ENCODE assay signal across 1 cellular context in the genomic region with DNA sequence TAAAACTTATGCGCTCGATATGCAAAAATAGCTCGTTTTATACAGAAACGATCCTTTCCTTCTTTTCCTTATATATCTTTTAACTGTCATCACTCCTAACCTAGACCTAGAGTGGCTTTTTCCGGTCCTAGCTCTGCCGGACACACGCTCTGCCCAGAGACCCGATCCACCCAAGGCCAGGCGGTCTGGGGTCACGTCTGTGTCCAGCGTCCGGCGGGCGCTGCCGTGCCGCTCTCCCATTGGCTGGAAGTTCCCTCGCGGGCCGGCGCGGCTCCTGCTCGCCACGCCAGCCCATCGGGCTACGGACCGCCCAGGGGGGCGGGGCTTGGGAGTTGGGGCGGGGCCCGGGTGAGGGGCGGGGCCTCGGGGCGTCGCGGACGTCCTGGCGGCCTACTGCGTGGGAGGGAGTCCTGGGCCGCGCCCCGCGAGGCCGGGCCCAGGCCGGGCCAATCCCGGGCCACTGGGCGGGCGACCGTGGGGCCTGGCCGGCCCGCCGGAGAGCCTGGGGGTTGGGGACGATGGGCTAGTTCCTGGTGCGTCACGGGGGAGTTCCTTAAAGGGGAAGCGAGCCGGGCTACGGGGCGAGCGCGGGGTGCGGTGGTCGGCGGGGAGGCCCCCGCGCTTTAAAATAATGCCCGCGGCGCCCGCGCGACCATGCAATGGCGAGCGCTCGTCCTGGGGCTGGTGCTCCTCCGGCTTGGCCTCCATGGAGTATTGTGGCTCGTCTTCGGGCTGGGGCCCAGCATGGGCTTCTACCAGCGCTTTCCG.
TF ChIP-seq lines count a peak whose summit lies in the region.

EDEM1 (plus strand) TSS at position 556 of the 768 bp plus-strand sequence; CDS start at position 655, 99 bp downstream.

TF ChIP-seq in K562, 482 proteins besides CTCF, POLR2A, EP300 and RAD21 (continued from another document and continues in another):
- peak; percentile 61; the same call in 1 of the 2 replicates for TF ChIP-seq SOX6 (IDR thresholded peaks at IDR 0.05)
- no peak for TF ChIP-seq ZNF239 (CRISPR knock-in tag; IDR thresholded peaks at IDR 0.05)
- no peak for TF ChIP-seq SLC30A9 (CRISPR knock-in tag; IDR thresholded peaks at IDR 0.05)
- TF ChIP-seq ZNF584 (CRISPR knock-in tag; IDR thresholded peaks at IDR 0.05; ENCODE audit: low read depth), result no peak
- TF ChIP-seq, protein P1, sequence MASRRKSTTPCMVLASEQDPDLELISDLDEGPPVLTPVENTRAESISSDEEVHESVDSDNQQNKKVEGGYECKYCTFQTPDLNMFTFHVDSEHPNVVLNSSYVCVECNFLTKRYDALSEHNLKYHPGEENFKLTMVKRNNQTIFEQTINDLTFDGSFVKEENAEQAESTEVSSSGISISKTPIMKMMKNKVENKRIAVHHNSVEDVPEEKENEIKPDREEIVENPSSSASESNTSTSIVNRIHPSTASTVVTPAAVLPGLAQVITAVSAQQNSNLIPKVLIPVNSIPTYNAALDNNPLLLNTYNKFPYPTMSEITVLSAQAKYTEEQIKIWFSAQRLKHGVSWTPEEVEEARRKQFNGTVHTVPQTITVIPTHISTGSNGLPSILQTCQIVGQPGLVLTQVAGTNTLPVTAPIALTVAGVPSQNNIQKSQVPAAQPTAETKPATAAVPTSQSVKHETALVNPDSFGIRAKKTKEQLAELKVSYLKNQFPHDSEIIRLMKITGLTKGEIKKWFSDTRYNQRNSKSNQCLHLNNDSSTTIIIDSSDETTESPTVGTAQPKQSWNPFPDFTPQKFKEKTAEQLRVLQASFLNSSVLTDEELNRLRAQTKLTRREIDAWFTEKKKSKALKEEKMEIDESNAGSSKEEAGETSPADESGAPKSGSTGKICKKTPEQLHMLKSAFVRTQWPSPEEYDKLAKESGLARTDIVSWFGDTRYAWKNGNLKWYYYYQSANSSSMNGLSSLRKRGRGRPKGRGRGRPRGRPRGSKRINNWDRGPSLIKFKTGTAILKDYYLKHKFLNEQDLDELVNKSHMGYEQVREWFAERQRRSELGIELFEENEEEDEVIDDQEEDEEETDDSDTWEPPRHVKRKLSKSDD (conservative IDR thresholded peaks at IDR 0.05; ENCODE audit: low read length), result 0 out of 2 replicates have a peak, but pooled peaks have one; percentile 38
- no peak for TF ChIP-seq ETV5 (CRISPR knock-in tag; IDR thresholded peaks at IDR 0.05; ENCODE audit: low read depth)
- TF ChIP-seq CBFB (CRISPR knock-in tag; IDR thresholded peaks at IDR 0.05), result no peak
- TF ChIP-seq, protein P2, sequence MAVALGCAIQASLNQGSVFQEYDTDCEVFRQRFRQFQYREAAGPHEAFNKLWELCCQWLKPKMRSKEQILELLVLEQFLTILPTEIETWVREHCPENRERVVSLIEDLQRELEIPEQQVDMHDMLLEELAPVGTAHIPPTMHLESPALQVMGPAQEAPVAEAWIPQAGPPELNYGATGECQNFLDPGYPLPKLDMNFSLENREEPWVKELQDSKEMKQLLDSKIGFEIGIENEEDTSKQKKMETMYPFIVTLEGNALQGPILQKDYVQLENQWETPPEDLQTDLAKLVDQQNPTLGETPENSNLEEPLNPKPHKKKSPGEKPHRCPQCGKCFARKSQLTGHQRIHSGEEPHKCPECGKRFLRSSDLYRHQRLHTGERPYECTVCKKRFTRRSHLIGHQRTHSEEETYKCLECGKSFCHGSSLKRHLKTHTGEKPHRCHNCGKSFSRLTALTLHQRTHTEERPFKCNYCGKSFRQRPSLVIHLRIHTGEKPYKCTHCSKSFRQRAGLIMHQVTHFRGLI (CRISPR knock-in tag; IDR thresholded peaks at IDR 0.05), result no peak
- TF ChIP-seq, protein P3, sequence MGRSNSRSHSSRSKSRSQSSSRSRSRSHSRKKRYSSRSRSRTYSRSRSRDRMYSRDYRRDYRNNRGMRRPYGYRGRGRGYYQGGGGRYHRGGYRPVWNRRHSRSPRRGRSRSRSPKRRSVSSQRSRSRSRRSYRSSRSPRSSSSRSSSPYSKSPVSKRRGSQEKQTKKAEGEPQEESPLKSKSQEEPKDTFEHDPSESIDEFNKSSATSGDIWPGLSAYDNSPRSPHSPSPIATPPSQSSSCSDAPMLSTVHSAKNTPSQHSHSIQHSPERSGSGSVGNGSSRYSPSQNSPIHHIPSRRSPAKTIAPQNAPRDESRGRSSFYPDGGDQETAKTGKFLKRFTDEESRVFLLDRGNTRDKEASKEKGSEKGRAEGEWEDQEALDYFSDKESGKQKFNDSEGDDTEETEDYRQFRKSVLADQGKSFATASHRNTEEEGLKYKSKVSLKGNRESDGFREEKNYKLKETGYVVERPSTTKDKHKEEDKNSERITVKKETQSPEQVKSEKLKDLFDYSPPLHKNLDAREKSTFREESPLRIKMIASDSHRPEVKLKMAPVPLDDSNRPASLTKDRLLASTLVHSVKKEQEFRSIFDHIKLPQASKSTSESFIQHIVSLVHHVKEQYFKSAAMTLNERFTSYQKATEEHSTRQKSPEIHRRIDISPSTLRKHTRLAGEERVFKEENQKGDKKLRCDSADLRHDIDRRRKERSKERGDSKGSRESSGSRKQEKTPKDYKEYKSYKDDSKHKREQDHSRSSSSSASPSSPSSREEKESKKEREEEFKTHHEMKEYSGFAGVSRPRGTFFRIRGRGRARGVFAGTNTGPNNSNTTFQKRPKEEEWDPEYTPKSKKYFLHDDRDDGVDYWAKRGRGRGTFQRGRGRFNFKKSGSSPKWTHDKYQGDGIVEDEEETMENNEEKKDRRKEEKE (IDR thresholded peaks at IDR 0.05; ENCODE audit: borderline replicate concordance in 1 of 2, control insufficient read depth in 1 of 2, low read depth in 2 of 2, low read length in 1 of 2), result no peak
- TF ChIP-seq CREB1 (IDR thresholded peaks at IDR 0.05), result peak; percentile 61
- peak; percentile 62; the same call in 1 of the 2 replicates for TF ChIP-seq CREB1 (CRISPR knock-in tag; IDR thresholded peaks at IDR 0.05)
- TF ChIP-seq ZNF318 (IDR thresholded peaks at IDR 0.05; ENCODE audit: borderline replicate concordance in 1 of 2, low read depth in 1 of 2), result no peak
- no peak for TF ChIP-seq RFX1 (IDR thresholded peaks at IDR 0.05)
- TF ChIP-seq KDM1A (IDR thresholded peaks at IDR 0.05), result no peak
- no peak for TF ChIP-seq HDGF (IDR thresholded peaks at IDR 0.05)
- no peak for TF ChIP-seq ZNF75A (CRISPR knock-in tag; IDR thresholded peaks at IDR 0.05)
- no peak for TF ChIP-seq CEBPB (tag; IDR thresholded peaks at IDR 0.05)
- TF ChIP-seq MYC (IDR thresholded peaks at IDR 0.05; ENCODE audit: low read depth, low read length), result peak; percentile 81
- TF ChIP-seq MYC (CRISPR knock-in tag; IDR thresholded peaks at IDR 0.05; ENCODE audit: borderline replicate concordance, low read depth), result no peak
- TF ChIP-seq MLX (CRISPR knock-in tag; conservative IDR thresholded peaks at IDR 0.05), result no peak
- TF ChIP-seq PHF8 (IDR thresholded peaks at IDR 0.05; ENCODE audit: borderline replicate concordance, low read length), result peak; percentile 93; the same call in 1 of the 2 replicates
- peak; percentile 24 for TF ChIP-seq MEIS2 (IDR thresholded peaks at IDR 0.05; ENCODE audit: partially characterized antibody)
- no peak; a peak in 1 of 4 replicates for TF ChIP-seq SRF (CRISPR knock-in tag; IDR thresholded peaks at IDR 0.05)
- no peak for TF ChIP-seq ZNF311 (CRISPR knock-in tag; IDR thresholded peaks at IDR 0.05)
- TF ChIP-seq ZNF197 (CRISPR knock-in tag; IDR thresholded peaks at IDR 0.05; ENCODE audit: low read depth), result no peak
- no peak for TF ChIP-seq ZNF778 (CRISPR knock-in tag; IDR thresholded peaks at IDR 0.05)
- no peak for TF ChIP-seq PREB (CRISPR knock-in tag; IDR thresholded peaks at IDR 0.05)
- TF ChIP-seq YY1 (IDR thresholded peaks at IDR 0.05; ENCODE audit: borderline replicate concordance in 1 of 3, control insufficient read depth in 1 of 3, extremely low read depth in 1 of 3, insufficient read depth in 3 of 3, insufficient read length in 1 of 3, insufficient replicate concordance in 2 of 3, low read depth in 1 of 3, low read length in 2 of 3), result peak in 2 of 3 experiments; percentile 33 to 61
- no peak for TF ChIP-seq PTTG1 (tag; IDR thresholded peaks at IDR 0.05; ENCODE audit: low read depth)
- peak; percentile 97 for TF ChIP-seq POLR2B (IDR thresholded peaks at IDR 0.05; ENCODE audit: low read depth, partially characterized antibody)
- TF ChIP-seq, protein P4, sequence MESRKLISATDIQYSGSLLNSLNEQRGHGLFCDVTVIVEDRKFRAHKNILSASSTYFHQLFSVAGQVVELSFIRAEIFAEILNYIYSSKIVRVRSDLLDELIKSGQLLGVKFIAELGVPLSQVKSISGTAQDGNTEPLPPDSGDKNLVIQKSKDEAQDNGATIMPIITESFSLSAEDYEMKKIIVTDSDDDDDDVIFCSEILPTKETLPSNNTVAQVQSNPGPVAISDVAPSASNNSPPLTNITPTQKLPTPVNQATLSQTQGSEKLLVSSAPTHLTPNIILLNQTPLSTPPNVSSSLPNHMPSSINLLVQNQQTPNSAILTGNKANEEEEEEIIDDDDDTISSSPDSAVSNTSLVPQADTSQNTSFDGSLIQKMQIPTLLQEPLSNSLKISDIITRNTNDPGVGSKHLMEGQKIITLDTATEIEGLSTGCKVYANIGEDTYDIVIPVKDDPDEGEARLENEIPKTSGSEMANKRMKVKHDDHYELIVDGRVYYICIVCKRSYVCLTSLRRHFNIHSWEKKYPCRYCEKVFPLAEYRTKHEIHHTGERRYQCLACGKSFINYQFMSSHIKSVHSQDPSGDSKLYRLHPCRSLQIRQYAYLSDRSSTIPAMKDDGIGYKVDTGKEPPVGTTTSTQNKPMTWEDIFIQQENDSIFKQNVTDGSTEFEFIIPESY (CRISPR knock-in tag; IDR thresholded peaks at IDR 0.05), result 0 out of 2 replicates have a peak, but pooled peaks have one; percentile 10
- no peak for TF ChIP-seq ZNF707 (CRISPR knock-in tag; conservative IDR thresholded peaks at IDR 0.05)
- peak; percentile 52; the same call in 1 of the 2 replicates for TF ChIP-seq TOE1 (IDR thresholded peaks at IDR 0.05; ENCODE audit: borderline replicate concordance)
- TF ChIP-seq TOE1 (CRISPR knock-in tag; IDR thresholded peaks at IDR 0.05; ENCODE audit: borderline replicate concordance, low read depth), result no peak
